Comparison of ENCODE assay signal across 8 cellular contexts in the genomic region with DNA sequence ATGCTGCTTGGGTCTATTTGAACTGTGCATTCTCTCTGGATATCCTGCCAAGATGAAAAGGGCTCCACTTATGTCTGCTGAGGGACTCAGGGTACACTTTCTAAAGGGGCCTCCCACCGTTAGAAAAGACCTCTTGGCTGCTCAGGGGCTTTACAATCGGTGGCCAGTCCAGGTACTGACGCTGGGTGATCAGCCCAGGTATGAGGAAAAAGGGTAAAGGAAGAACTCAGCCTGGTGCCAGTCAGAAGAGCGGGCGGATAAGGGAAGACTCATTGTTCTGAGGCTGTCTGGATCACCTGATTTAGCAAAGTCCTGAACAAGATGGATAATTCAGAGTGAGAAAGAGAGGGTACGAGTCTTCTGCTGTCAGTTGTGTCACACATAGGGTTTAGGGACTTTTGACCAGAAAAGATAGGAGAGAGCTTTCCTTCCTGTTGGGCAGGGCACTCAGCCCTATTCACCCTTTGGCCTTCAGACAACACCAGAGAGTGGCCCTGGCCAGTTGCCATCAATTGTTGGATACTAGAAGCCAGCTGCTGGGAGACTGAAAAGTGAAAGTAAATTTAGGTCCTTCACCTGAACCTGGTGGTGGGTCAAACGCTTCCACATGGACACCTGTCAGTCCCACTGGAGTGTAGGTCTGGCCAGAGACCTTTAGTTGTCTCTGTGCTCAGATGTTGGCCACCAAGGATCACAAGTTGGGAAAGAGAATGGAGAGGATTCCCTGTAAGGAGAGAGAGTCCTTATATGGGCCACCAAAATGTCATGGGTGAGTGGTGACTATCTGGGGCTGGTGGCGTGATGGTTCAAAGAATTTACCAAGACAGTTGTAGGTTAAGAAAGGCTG.
DNase-seq lines count a peak whose midpoint lies in the region; ATAC-seq, FAIRE-seq and TF ChIP-seq lines count a peak whose summit lies in the region.
"Not testable (repeated sequence)": the region's sequence is repeated elsewhere in the genome, so short reads cannot be mapped to it uniquely, and the experiment has no call there.

No MANE protein-coding gene starts in this region.

- not testable (repeated sequence) for H3K9me3 ChIP-seq in Peyer's patch, heart left ventricle, left lung, ovary, transverse colon

- WGBS in heart left ventricle, 4 donors, result 61 to 78% (median 73%) methylated on average over 5 to 6 of the region's 8 CpGs
- WGBS in ovary, 3 donors, result 66 to 70% (median 69%) methylated on average over 6 to 7 of the region's 8 CpGs
- 54% methylated on average over 6 of the region's 8 CpGs; no CpG with 5 or more reads in 1 of the 2 donors for WGBS in transverse colon (ENCODE audit: low coverage in 1 of 2), 2 donors

- TF ChIP-seq POLR2A in Peyer's patch (IDR thresholded peaks at IDR 0.05); heart left ventricle (IDR thresholded peaks at IDR 0.05); ovary (IDR thresholded peaks at IDR 0.05); transverse colon (IDR thresholded peaks at IDR 0.05): not testable (repeated sequence)

- ATAC-seq in heart left ventricle, result peak in 3 of 4 donors; percentile 69 to 80 (median 73)
- peak; percentile 87 for ATAC-seq in left lung

- not testable (repeated sequence) for H3K27me3 ChIP-seq in Peyer's patch; bronchial epithelial cell (ENCODE audit: control insufficient read depth, insufficient read depth, low read length); heart left ventricle; left lung; ovary; transverse colon

- in situ Hi-C loops in transverse colon (cut with MboI; ENCODE audit: low pct_ligation_motif_present in 1 of 4, low pct_unique_long_range_greater_than_20kb in 1 of 4, low sequenced_read_pairs in 3 of 4), result not testable (repeated sequence)

- not testable (repeated sequence) for TF ChIP-seq CTCF in Peyer's patch (IDR thresholded peaks at IDR 0.05); bronchial epithelial cell (IDR thresholded peaks at IDR 0.05; ENCODE audit: insufficient read depth, low read length, severe bottlenecking); heart left ventricle (IDR thresholded peaks at IDR 0.05); left lung (IDR thresholded peaks at IDR 0.05); ovary (IDR thresholded peaks at IDR 0.05)
- TF ChIP-seq CTCF in transverse colon (IDR thresholded peaks at IDR 0.05), result peak in 2 of 5 experiments; percentile 16 to 26

- H3K36me3 ChIP-seq in Peyer's patch; bronchial epithelial cell (ENCODE audit: control insufficient read depth, insufficient read depth, low read length); heart left ventricle; left lung; ovary; transverse colon: not testable (repeated sequence)

- TF ChIP-seq EP300 in ovary (IDR thresholded peaks at IDR 0.05); transverse colon (IDR thresholded peaks at IDR 0.05; ENCODE audit: low read depth): not testable (repeated sequence)

- not testable (repeated sequence) for H3K4me1 ChIP-seq in Peyer's patch; heart left ventricle; left lung; ovary (ENCODE audit: insufficient read depth); transverse colon

- not testable (repeated sequence) for H3K4me3 ChIP-seq in Peyer's patch; bronchial epithelial cell (ENCODE audit: low read depth, low read length); heart left ventricle; left lung; ovary; transverse colon

- peak; percentile 43 for FAIRE-seq in bronchial epithelial cell (lab: Jason Lieb, UNC)

- intact Hi-C loops in heart left ventricle (cut with DNase I); left lung (cut with DNase I); ovary (cut with DNase I); transverse colon (cut with DNase I; ENCODE audit: low total_unique reads): not testable (repeated sequence)

- DNase-seq in DMS53 (lab: John Stamatoyannopoulos, UW) (peak; percentile 84), NCI-H2029 (lab: John Stamatoyannopoulos, UW) (peak; percentile 54), Peyer's patch (peak in 2 of 3 donors; percentile 17 to 87), heart left ventricle (peak; percentile 43 to 74 (median 62)), left lung (peak in 1 of 2 donors; percentile 68), ovary (peak in 4 of 5 donors; percentile 33 to 52 (median 40)), transverse colon (peak; percentile 87)
- DNase-seq in bronchial epithelial cell (ENCODE audit: low read depth), result not testable (repeated sequence)

- H3K27ac ChIP-seq in Peyer's patch (peak overlapping the region in 1 of 4 donors; percentile 22), ovary (peak overlapping the region in 1 of 2 donors; percentile 4), transverse colon (peak overlapping the region; percentile 33 to 69 (median 60))
- H3K27ac ChIP-seq in heart left ventricle, left lung: not testable (repeated sequence)
